In the genomic region with DNA sequence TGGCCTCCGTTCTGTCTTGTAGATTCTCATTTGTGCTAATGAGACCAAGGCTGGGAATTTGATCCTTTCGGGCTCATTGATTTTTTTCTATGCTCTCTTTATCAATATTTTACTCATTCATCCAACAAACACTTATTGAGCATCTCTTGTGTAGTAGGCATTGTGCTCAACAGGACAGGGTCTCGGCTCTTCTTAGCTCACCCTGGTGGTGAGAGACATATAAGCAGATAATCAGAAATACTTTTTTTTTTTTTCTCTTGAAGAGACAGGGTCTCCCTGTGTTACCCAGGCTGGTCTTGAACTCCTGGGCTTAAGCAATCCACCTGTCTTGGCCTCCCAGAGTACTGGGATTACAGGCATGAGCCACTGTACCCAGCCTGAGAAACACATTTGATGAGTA, we compare ENCODE assay signal across 14 cellular contexts. TPM values are rescaled to one million over a fixed set of nuclear protein-coding genes. Genes with fewer than 3 reads are reported as not detected.
DNase-seq lines count a peak whose midpoint lies in the region; ATAC-seq and TF ChIP-seq lines count a peak whose summit lies in the region.
"Had no signal": no experiment of that assay in that cellular context is flagged by ENCODE, and none has a peak within 500 bp of the region (broad histone marks: within the 10 kb centered on the region; RNA-seq: fewer than 3 reads in every experiment).

No MANE protein-coding gene starts in this region.

- no peaks in the 10 kb centered on the region for H3K79me2 ChIP-seq in Loucy (ENCODE audit: insufficient read depth, low read length)

- peak; percentile 45 for TF ChIP-seq CTCF in Loucy (conservative IDR thresholded peaks at IDR 0.05; ENCODE audit: low read length)
- peak; percentile 30 for TF ChIP-seq CTCF in retinal pigment epithelial cell (conservative IDR thresholded peaks at IDR 0.05; ENCODE audit: low read depth, low read length)
- TF ChIP-seq CTCF in dorsolateral prefrontal cortex (IDR thresholded peaks at IDR 0.05 in 54 of 56, conservative IDR thresholded peaks at IDR 0.05 in 2 of 56; ENCODE audit: low read depth in 1 of 56, partially characterized antibody in 56 of 56) = peak in 3 of 56 donors; percentile 9 to 22 (median 16)

- no peak overlapping the region for H3K4me3 ChIP-seq in Loucy (ENCODE audit: low read length, poor library complexity, severe bottlenecking)
- no peak overlapping the region for H3K4me3 ChIP-seq in retinal pigment epithelial cell (ENCODE audit: low read length)
- H3K4me3 ChIP-seq in dorsolateral prefrontal cortex = no peak overlapping the region

- no peak overlapping the region for H3K4me2 ChIP-seq in Loucy (ENCODE audit: low read depth, low read length, poor library complexity, severe bottlenecking)

- H3K9me2 ChIP-seq in Loucy (replicated peaks; ENCODE audit: low read depth, low read length) = no peaks in the 10 kb centered on the region

- no peaks in the 10 kb centered on the region for H3K27me3 ChIP-seq in Loucy (ENCODE audit: insufficient read depth, low read length, poor library complexity, severe bottlenecking)
- H3K27me3 ChIP-seq in dorsolateral prefrontal cortex = peaks cover 0 to 4% (median 0%) of the 10 kb centered on the region in 45 donors

- intact Hi-C loops in dorsolateral prefrontal cortex (cut with DNase I) = no loop called here

- no peaks in the 10 kb centered on the region for H4K20me1 ChIP-seq in Loucy (ENCODE audit: insufficient read depth, low read length, poor library complexity, severe bottlenecking)

- no peak for ATAC-seq in HG03342 (IDR thresholded peaks at IDR 0.05; ENCODE audit: unreplicated experiment)
- ATAC-seq: stimulated activated naive CD8-positive, alpha-beta T cell treated with anti-CD3 and anti-CD28 coated beads, Interleukin-15, Interleukin-2, amounts not matched to agents 100 U/mL and 50 U/mL, for 24 hours had no signal

- DNase-seq in NCI-H2171 treated with DMSO at 0.1 percent for 48 hours (lab: John Stamatoyannopoulos, UW) = peak; percentile 10
- no peak for DNase-seq in NCI-H2171 (lab: John Stamatoyannopoulos, UW)
- peak; percentile 5 for DNase-seq in cerebellar cortex (ENCODE audit: low spot score)
- DNase-seq in retinal pigment epithelial cell (ENCODE audit: low read depth) = no peak
- no peak for DNase-seq in kidney glomerular epithelial cell (lab: John Stamatoyannopoulos, UW)
- DNase-seq in dorsolateral prefrontal cortex = no peak
- DNase-seq: activated B cell treated with CpG ODN at 0.5 μM for 24 hours; activated CD8-positive, alpha-beta memory T cell treated with anti-CD3 and anti-CD28 coated beads, Interleukin-2, amount 50 U/mL, for 48 hours; activated naive CD4-positive, alpha-beta T cell treated with anti-CD3 and anti-CD28 coated beads, Interleukin-2, amount 10 ng/mL, durations not matched to agents 7 days and 5 days; Caco-2; MM.1S; stimulated activated naive CD8-positive, alpha-beta T cell treated with anti-CD3 and anti-CD28 coated beads, Interleukin-15, Interleukin-2, amounts not matched to agents 100 U/mL and 50 U/mL, for 24 hours had no signal

- H3K27ac ChIP-seq in dorsolateral prefrontal cortex = no peak overlapping the region

- no peak overlapping the region for H3K9ac ChIP-seq in Loucy (ENCODE audit: low read depth, low read length, poor library complexity, severe bottlenecking)

- H3K4me1 ChIP-seq in Loucy (ENCODE audit: insufficient read depth, low read length, poor library complexity, severe bottlenecking) = no peaks in the 10 kb centered on the region
- H3K4me1 ChIP-seq: Caco-2 had no signal

- H3F3A ChIP-seq in Loucy (ENCODE audit: low read depth) = no peaks in the 10 kb centered on the region

- no peaks in the 10 kb centered on the region for H3K36me3 ChIP-seq in Loucy (ENCODE audit: insufficient read depth, low read length)

- H3K9me3 ChIP-seq in Loucy (ENCODE audit: insufficient read depth, low read depth, low read length) = no peaks in the 10 kb centered on the region
- H3K9me3 ChIP-seq: Caco-2 had no signal

- H2AFZ ChIP-seq in Loucy (ENCODE audit: low read length) = no peak overlapping the region

RNA-seq across cellular contexts. Expression of a gene that starts 48.0 kb away (rescaled TPM):
- total RNA-seq in dorsolateral prefrontal cortex = 1 to 10 TPM in 2 of 120 experiments, under 1 TPM in 40, not detected in 78; 0.07 to 1.3 (median 0.21) TPM
- total RNA-seq: activated B cell treated with CpG ODN at 0.5 μM for 24 hours had no signal

RNA-seq across cellular contexts. Expression of a gene that starts 50.7 kb away (rescaled TPM):
- total RNA-seq in dorsolateral prefrontal cortex = 1,000 to 10,000 TPM in 48 of 120 experiments, 100 to 1,000 TPM in 72; 191 to 1,478 (median 946) TPM

Comparison
In these comparisons a context has a peak if more than half of its experiments do, and no peak if none do; other contexts are left out.
1. DNase-seq: peak in NCI-H2171 treated with DMSO at 0.1 percent for 48 hours (single experiment) and cerebellar cortex (single experiment); none in NCI-H2171 (single experiment), retinal pigment epithelial cell (single experiment), kidney glomerular epithelial cell (single experiment) and dorsolateral prefrontal cortex (0 of 10).